In the genomic region with DNA sequence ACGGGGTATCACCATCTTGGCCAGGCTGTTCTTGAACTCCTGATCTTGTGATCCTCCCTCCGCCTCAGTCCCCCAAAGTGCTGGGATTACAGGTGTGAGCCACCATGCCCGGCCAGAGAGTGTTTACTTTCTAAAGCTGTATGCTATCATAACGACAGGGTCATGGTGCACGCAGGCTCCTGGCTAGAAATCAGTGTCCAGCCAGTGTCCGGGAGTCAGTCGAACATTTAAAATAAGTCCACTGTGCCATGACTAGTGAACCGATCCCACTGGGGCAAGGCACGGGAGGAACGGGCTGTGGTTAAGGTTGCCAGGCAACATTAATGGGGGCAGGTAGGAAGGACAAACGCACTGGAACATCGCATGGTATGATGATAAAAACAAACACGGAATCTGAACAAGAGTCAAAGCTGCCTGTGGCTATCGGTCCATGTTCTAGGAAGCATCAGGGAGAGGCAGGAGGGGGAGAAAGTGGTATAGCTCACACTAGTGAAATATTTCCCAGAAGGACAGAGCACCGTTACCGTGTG, we compare ENCODE assay signal across 27 cellular contexts.
"Had no signal": no experiment of that assay in that cellular context is flagged by ENCODE, and none has a peak within 500 bp of the region (broad histone marks: within the 10 kb centered on the region; RNA-seq: fewer than 3 reads in every experiment).

No MANE protein-coding gene starts in this region.

- H3K79me2 ChIP-seq: hepatocyte had no signal

- DNase-seq: activated CD4-positive, alpha-beta memory T cell treated with anti-CD3 and anti-CD28 coated beads for 36 hours; activated CD4-positive, alpha-beta T cell treated with anti-CD3 and anti-CD28 coated beads, Interleukin-2, amount 10 ng/mL, durations not matched to agents 24 days and 14 days; activated CD4-positive, CD25-positive, alpha-beta regulatory T cell treated with anti-CD3 and anti-CD28 coated beads, Interleukin-2, amount 50 U/mL, for 72 hours; activated CD8-positive, alpha-beta memory T cell treated with anti-CD3 and anti-CD28 coated beads, Interleukin-2, amount 50 U/mL, for 4 hours; activated gamma-delta T cell; activated naive CD4-positive, alpha-beta T cell treated with anti-CD3 and anti-CD28 coated beads, Interleukin-2, amount 10 ng/mL, durations not matched to agents 7 days and 5 days; activated naive CD8-positive, alpha-beta T cell treated with anti-CD3 and anti-CD28 coated beads, Interleukin-2, amount 10 ng/mL, durations not matched to agents 7 days and 5 days; activated T-cell treated with anti-CD3 and anti-CD28 coated beads, Interleukin-2, amount 50 U/mL, for 1 hour; amniotic stem cell; brain microvascular endothelial cell; dorsolateral prefrontal cortex; effector memory CD4-positive, alpha-beta T cell; erythroblast; gastrocnemius medialis; lower lobe of right lung; mesendoderm; mucosa of descending colon; pancreas; stimulated activated CD4-positive, alpha-beta T cell treated with anti-CD3 and anti-CD28 coated beads, Interleukin-2, amount 100 ng/mL, for 48 hours; stimulated activated naive CD4-positive, alpha-beta T cell treated with Interleukin-2 at 50 U/mL for 16 hours had no signal

- H3K27ac ChIP-seq: brain microvascular endothelial cell, coronary artery, dorsolateral prefrontal cortex, gastrocnemius medialis, hepatocyte, lower lobe of right lung, neutrophil, pancreas, prostate gland, tibial nerve had no signal

- H3K36me3 Mint-ChIP-seq: activated CD4-positive, alpha-beta memory T cell treated with anti-CD3 and anti-CD28 coated beads for 36 hours; activated naive CD4-positive, alpha-beta T cell treated with anti-CD3 and anti-CD28 coated beads, Interleukin-2, amount 10 ng/mL, durations not matched to agents 7 days and 5 days; activated naive CD8-positive, alpha-beta T cell treated with anti-CD3 and anti-CD28 coated beads, Interleukin-2, amount 10 ng/mL, durations not matched to agents 7 days and 5 days; natural killer cell treated with Interleukin-12 subunit alpha and Interleukin-12 subunit beta and Interleukin-15 and Interleukin-18, amount 100 ng/mL, for 72 hours had no signal

- H3K9me3 Mint-ChIP-seq: activated CD4-positive, alpha-beta memory T cell treated with anti-CD3 and anti-CD28 coated beads for 36 hours; activated CD4-positive, alpha-beta T cell treated with anti-CD3 and anti-CD28 coated beads, Interleukin-2, amount 10 ng/mL, durations not matched to agents 24 days and 14 days; activated naive CD4-positive, alpha-beta T cell treated with anti-CD3 and anti-CD28 coated beads, Interleukin-2, amount 10 ng/mL, durations not matched to agents 7 days and 5 days; activated naive CD8-positive, alpha-beta T cell treated with anti-CD3 and anti-CD28 coated beads, Interleukin-2, amount 10 ng/mL, durations not matched to agents 7 days and 5 days; activated T-helper 1 cell treated with anti-CD3 and anti-CD28 coated beads, Interleukin-12 subunit alpha, Interleukin-12 subunit beta, Interleukin-2, Interleukin-4 antibody, amounts not matched to agents 30 ng/mL and 10 ng/mL and 1 ng/mL, durations not matched to agents 14 hours and 24 hours and 36 hours; natural killer cell treated with Interleukin-12 subunit alpha and Interleukin-12 subunit beta and Interleukin-15 and Interleukin-18, amount 100 ng/mL, for 72 hours had no signal

- H3K9me3 ChIP-seq: gastrocnemius medialis, lower lobe of right lung, mucosa of descending colon, neutrophil, pancreas, prostate gland, tibial nerve had no signal

- H3K4me3 Mint-ChIP-seq: activated CD4-positive, alpha-beta memory T cell treated with anti-CD3 and anti-CD28 coated beads for 36 hours; activated CD4-positive, alpha-beta T cell treated with anti-CD3 and anti-CD28 coated beads, Interleukin-2, amount 10 ng/mL, durations not matched to agents 24 days and 14 days; activated naive CD4-positive, alpha-beta T cell treated with anti-CD3 and anti-CD28 coated beads, Interleukin-2, amount 10 ng/mL, durations not matched to agents 7 days and 5 days; activated naive CD8-positive, alpha-beta T cell treated with anti-CD3 and anti-CD28 coated beads, Interleukin-2, amount 10 ng/mL, durations not matched to agents 7 days and 5 days; activated T-helper 1 cell treated with anti-CD3 and anti-CD28 coated beads, Interleukin-12 subunit alpha, Interleukin-12 subunit beta, Interleukin-2, Interleukin-4 antibody, amounts not matched to agents 30 ng/mL and 10 ng/mL and 1 ng/mL, durations not matched to agents 14 hours and 24 hours and 36 hours; natural killer cell treated with Interleukin-12 subunit alpha and Interleukin-12 subunit beta and Interleukin-15 and Interleukin-18, amount 100 ng/mL, for 72 hours had no signal

- H2AFZ ChIP-seq: hepatocyte had no signal

- H3K36me3 ChIP-seq: brain microvascular endothelial cell, gastrocnemius medialis, lower lobe of right lung, neutrophil, pancreas, prostate gland, tibial nerve had no signal

- H3K4me2 ChIP-seq: hepatocyte had no signal

- H3K27me3 ChIP-seq: pancreas had no signal

- H3K27ac Mint-ChIP-seq: activated CD4-positive, alpha-beta memory T cell treated with anti-CD3 and anti-CD28 coated beads for 36 hours; activated CD4-positive, alpha-beta T cell treated with anti-CD3 and anti-CD28 coated beads, Interleukin-2, amount 10 ng/mL, durations not matched to agents 24 days and 14 days; activated naive CD4-positive, alpha-beta T cell treated with anti-CD3 and anti-CD28 coated beads, Interleukin-2, amount 10 ng/mL, durations not matched to agents 7 days and 5 days; activated naive CD8-positive, alpha-beta T cell treated with anti-CD3 and anti-CD28 coated beads, Interleukin-2, amount 10 ng/mL, durations not matched to agents 7 days and 5 days; activated T-helper 1 cell treated with anti-CD3 and anti-CD28 coated beads, Interleukin-12 subunit alpha, Interleukin-12 subunit beta, Interleukin-2, Interleukin-4 antibody, amounts not matched to agents 30 ng/mL and 10 ng/mL and 1 ng/mL, durations not matched to agents 14 hours and 24 hours and 36 hours; natural killer cell treated with Interleukin-12 subunit alpha and Interleukin-12 subunit beta and Interleukin-15 and Interleukin-18, amount 100 ng/mL, for 72 hours had no signal

- H3K4me1 Mint-ChIP-seq: activated naive CD8-positive, alpha-beta T cell treated with anti-CD3 and anti-CD28 coated beads, Interleukin-2, amount 10 ng/mL, durations not matched to agents 7 days and 5 days had no signal

- H3K4me3 ChIP-seq: coronary artery, dorsolateral prefrontal cortex, gastrocnemius medialis, hepatocyte, lower lobe of right lung, mucosa of descending colon, pancreas, prostate gland, tibial nerve had no signal
